In genomic region chr15:39455502-39455991, GRCh38 we compare ENCODE assay signal across 12 cellular contexts.
DNase-seq lines count a peak whose midpoint lies in the region; ATAC-seq and TF ChIP-seq lines count a peak whose summit lies in the region.
"Had no signal": no experiment of that assay in that cellular context is flagged by ENCODE, and none has a peak within 500 bp of the region (broad histone marks: within the 10 kb centered on the region; RNA-seq: fewer than 3 reads in every experiment).

No MANE protein-coding gene starts in this region.

- ATAC-seq in GM18502 (IDR thresholded peaks at IDR 0.05; ENCODE audit: poor library complexity, unreplicated experiment), result no peak
- ATAC-seq: heart right ventricle had no signal

- H3K4me1 Mint-ChIP-seq in activated T-helper 1 cell treated with anti-CD3 and anti-CD28 coated beads, Interleukin-12 subunit alpha, Interleukin-12 subunit beta, Interleukin-2, Interleukin-4 antibody, amounts not matched to agents 30 ng/mL and 10 ng/mL and 1 ng/mL, durations not matched to agents 14 hours and 24 hours and 36 hours (ENCODE audit: low read depth), result peaks cover 8% of the 10 kb centered on the region

- no peak overlapping the region for H3K27ac Mint-ChIP-seq in activated T-helper 1 cell treated with anti-CD3 and anti-CD28 coated beads, Interleukin-12 subunit alpha, Interleukin-12 subunit beta, Interleukin-2, Interleukin-4 antibody, amounts not matched to agents 30 ng/mL and 10 ng/mL and 1 ng/mL, durations not matched to agents 14 hours and 24 hours and 36 hours

- intact Hi-C loops in activated T-helper 1 cell treated with anti-CD3 and anti-CD28 coated beads, Interleukin-12 subunit alpha, Interleukin-12 subunit beta, Interleukin-2, Interleukin-4 antibody, amounts not matched to agents 30 ng/mL and 10 ng/mL and 1 ng/mL, durations not matched to agents 14 hours and 24 hours and 36 hours (cut with micrococcal nuclease), result no loop called here

- no peak for TF ChIP-seq CTCF in GM20000 (IDR thresholded peaks at IDR 0.05; ENCODE audit: extremely low read depth, missing control alignments)

- no peaks in the 10 kb centered on the region for H3K9me3 Mint-ChIP-seq in activated T-helper 1 cell treated with anti-CD3 and anti-CD28 coated beads, Interleukin-12 subunit alpha, Interleukin-12 subunit beta, Interleukin-2, Interleukin-4 antibody, amounts not matched to agents 30 ng/mL and 10 ng/mL and 1 ng/mL, durations not matched to agents 14 hours and 24 hours and 36 hours

- DNase-seq in SIG-M5 treated with dmso at 0.1 percent for 504 hours (lab: John Stamatoyannopoulos, UW; ENCODE audit: unreplicated experiment) (peak; percentile 21), SIG-M5 (lab: John Stamatoyannopoulos, UW) (no peak), NCI-H460 (ENCODE audit: extremely low read depth, low read depth) (peak; percentile 31), dedifferentiated amniotic fluid mesenchymal stem cell (ENCODE audit: extremely low spot score) (peak; percentile 73), renal cortical epithelial cell (ENCODE audit: low read depth) (peak; percentile 17), GM20000 (ENCODE audit: low spot score) (no peak)
- no peak for DNase-seq in activated T-helper 1 cell treated with anti-CD3 and anti-CD28 coated beads, Interleukin-12 subunit alpha, Interleukin-12 subunit beta, Interleukin-2, Interleukin-4 antibody, amounts not matched to agents 30 ng/mL and 10 ng/mL and 1 ng/mL, durations not matched to agents 14 hours and 24 hours and 36 hours (ENCODE audit: low spot score)
- DNase-seq: activated CD8-positive, alpha-beta memory T cell treated with anti-CD3 and anti-CD28 coated beads, Interleukin-2, amount 50 U/mL, for 4 hours; heart right ventricle; stimulated activated CD8-positive, alpha-beta memory T cell treated with anti-CD3 and anti-CD28 coated beads, Interleukin-4, amount 100 ng/mL, for 48 hours had no signal

- no peaks in the 10 kb centered on the region for H3K36me3 Mint-ChIP-seq in activated T-helper 1 cell treated with anti-CD3 and anti-CD28 coated beads, Interleukin-12 subunit alpha, Interleukin-12 subunit beta, Interleukin-2, Interleukin-4 antibody, amounts not matched to agents 30 ng/mL and 10 ng/mL and 1 ng/mL, durations not matched to agents 14 hours and 24 hours and 36 hours (ENCODE audit: low read depth)
- H3K36me3 Mint-ChIP-seq: brain had no signal

- peaks cover 6% of the 10 kb centered on the region for H3K27me3 Mint-ChIP-seq in activated T-helper 1 cell treated with anti-CD3 and anti-CD28 coated beads, Interleukin-12 subunit alpha, Interleukin-12 subunit beta, Interleukin-2, Interleukin-4 antibody, amounts not matched to agents 30 ng/mL and 10 ng/mL and 1 ng/mL, durations not matched to agents 14 hours and 24 hours and 36 hours (ENCODE audit: insufficient read depth)
- H3K27me3 Mint-ChIP-seq: brain had no signal

- no peak overlapping the region for H3K4me3 Mint-ChIP-seq in activated T-helper 1 cell treated with anti-CD3 and anti-CD28 coated beads, Interleukin-12 subunit alpha, Interleukin-12 subunit beta, Interleukin-2, Interleukin-4 antibody, amounts not matched to agents 30 ng/mL and 10 ng/mL and 1 ng/mL, durations not matched to agents 14 hours and 24 hours and 36 hours
- H3K4me3 Mint-ChIP-seq: brain had no signal

Comparison
In these comparisons a context has a peak if more than half of its experiments do, and no peak if none do; other contexts are left out.
1. DNase-seq: peak in SIG-M5 treated with dmso at 0.1 percent for 504 hours (single experiment), NCI-H460 (single experiment), dedifferentiated amniotic fluid mesenchymal stem cell (single experiment) and renal cortical epithelial cell (single experiment); none in SIG-M5 (single experiment), GM20000 (single experiment) and activated T-helper 1 cell treated with anti-CD3 and anti-CD28 coated beads, Interleukin-12 subunit alpha, Interleukin-12 subunit beta, Interleukin-2, Interleukin-4 antibody, amounts not matched to agents 30 ng/mL and 10 ng/mL and 1 ng/mL, durations not matched to agents 14 hours and 24 hours and 36 hours (single experiment).